Comparison of ENCODE assay signal across 8 cellular contexts in genomic region chr12:127728729-127729128, GRCh38.
"Had no signal": no experiment of that assay in that cellular context is flagged by ENCODE, and none has a peak within 500 bp of the region (broad histone marks: within the 10 kb centered on the region; RNA-seq: fewer than 3 reads in every experiment).

No MANE protein-coding gene starts in this region.

- H3K9ac ChIP-seq: GM23248 had no signal

- H3K4me3 ChIP-seq: GM23248, GM23338, HAP-1 had no signal

- ATAC-seq: GM23338, HCT116 had no signal

- H3K36me3 ChIP-seq: HAP-1 had no signal

- H3K4me2 ChIP-seq: GM23338 had no signal

- H3K9me3 ChIP-seq: HAP-1 had no signal

- H3K27ac ChIP-seq: GM23248 had no signal

- DNase-seq: GOT3, H7, H9, HCEC 1CT had no signal

- H2AFZ ChIP-seq: GM23248, GM23338 had no signal

- H3K4me1 ChIP-seq: HAP-1 had no signal
